In genomic region chr2:40230717-40231300, GRCh38 we compare ENCODE assay signal across 18 cellular contexts.
DNase-seq lines count a peak whose midpoint lies in the region; ATAC-seq and TF ChIP-seq lines count a peak whose summit lies in the region.
"Had no signal": no experiment of that assay in that cellular context is flagged by ENCODE, and none has a peak within 500 bp of the region (broad histone marks: within the 10 kb centered on the region; RNA-seq: fewer than 3 reads in every experiment).

No MANE protein-coding gene starts in this region.

- H3K36me3 ChIP-seq in PC-3 (ENCODE audit: low read depth, low read length), result no peaks in the 10 kb centered on the region
- no peaks in the 10 kb centered on the region for H3K36me3 ChIP-seq in HAP-1 (replicated peaks)
- H3K36me3 ChIP-seq: esophagus squamous epithelium, ovary had no signal

- H3K27ac Mint-ChIP-seq in natural killer cell, result no peak overlapping the region

- intact Hi-C loops in PC-3 (cut with micrococcal nuclease), result no loop called here
- intact Hi-C loops in natural killer cell (cut with micrococcal nuclease), result no loop called here

- H3K27ac ChIP-seq in PC-3 (ENCODE audit: low read length), result no peak overlapping the region
- H3K27ac ChIP-seq: body of pancreas, esophagus squamous epithelium, ovary had no signal

- H3K4me2 ChIP-seq in PC-3 (ENCODE audit: low read length), result no peak overlapping the region

- no peaks in the 10 kb centered on the region for H3F3A ChIP-seq in PC-3 (ENCODE audit: low read length, unreplicated experiment)

- H3K79me2 ChIP-seq in PC-3 (ENCODE audit: low read length), result no peaks in the 10 kb centered on the region

- H3K27me3 ChIP-seq in PC-3 (ENCODE audit: low read length) (no peaks in the 10 kb centered on the region), HAP-1 (ENCODE audit: low read depth) (no peaks in the 10 kb centered on the region)
- H3K27me3 ChIP-seq: body of pancreas, esophagus squamous epithelium, ovary had no signal

- H3K9me3 ChIP-seq in PC-3 (ENCODE audit: low read length) (no peaks in the 10 kb centered on the region), HAP-1 (no peaks in the 10 kb centered on the region)
- H3K9me3 ChIP-seq: body of pancreas, Caco-2, esophagus squamous epithelium, ovary had no signal

- H3K4me1 ChIP-seq in PC-3 (ENCODE audit: insufficient read depth, low read length) (peaks cover 8% of the 10 kb centered on the region), HAP-1 (peaks cover 5% of the 10 kb centered on the region)
- H3K4me1 ChIP-seq: body of pancreas, Caco-2, esophagus squamous epithelium had no signal

- CTCF ChIA-PET in PC-3 (lab: Charles Lee), result no interaction called here

- in situ Hi-C loops in HAP-1 (cut with MboI; ENCODE audit: low sequenced_read_pairs), result no loop called here

- H3K9ac ChIP-seq in PC-3 (ENCODE audit: low read length), result no peak overlapping the region

- peaks cover 0 to 3% of the 10 kb centered on the region in 2 donors for H3K9me3 Mint-ChIP-seq in natural killer cell

- H4K20me1 ChIP-seq in PC-3 (ENCODE audit: low read length), result no peaks in the 10 kb centered on the region

- no peaks in the 10 kb centered on the region for H3K36me3 Mint-ChIP-seq in natural killer cell

- H3K4me3 Mint-ChIP-seq in natural killer cell, result no peak overlapping the region

- ATAC-seq in PC-3, result no peak
- ATAC-seq in natural killer cell, result no peak
- ATAC-seq: body of pancreas had no signal

- peaks cover 6% of the 10 kb centered on the region; the same call in 1 of the 2 replicates for H3K9me2 ChIP-seq in PC-3 (replicated peaks; ENCODE audit: low read length)

- H3K27me3 Mint-ChIP-seq in natural killer cell (ENCODE audit: low read depth in 2 of 2), result no peaks in the 10 kb centered on the region

- TF ChIP-seq CTCF in AG09309 (IDR thresholded peaks at IDR 0.05; ENCODE audit: control insufficient read depth, insufficient read depth, low read depth, low read length, missing control alignments) (peak; percentile 24), PC-3 (conservative IDR thresholded peaks at IDR 0.05; ENCODE audit: low read depth, low read length) (peak; percentile 15; the same call in 1 of the 2 replicates), fibroblast of the aortic adventitia (IDR thresholded peaks at IDR 0.05; ENCODE audit: insufficient read depth, low read length) (peak; percentile 15), natural killer cell (IDR thresholded peaks at IDR 0.05) (no peak)

- no peak overlapping the region for H2AFZ ChIP-seq in PC-3 (ENCODE audit: low read length)

- DNase-seq in AG09309 (ENCODE audit: low read depth) (no peak), ELF-1 (ENCODE audit: low read depth, low spot score) (peak; percentile 4), PC-3 (no peak), fibroblast of the aortic adventitia (ENCODE audit: low read depth) (peak; percentile 46), HAP-1 (ENCODE audit: low spot score in 2 of 2) (no peak), NCI-H1092 treated with DMSO at 0.1 percent for 48 hours (lab: John Stamatoyannopoulos, UW) (no peak), natural killer cell (no peak), midbrain (lab: John Stamatoyannopoulos, UW) (no peak)
- DNase-seq: activated naive CD4-positive, alpha-beta T cell treated with anti-CD3 and anti-CD28 coated beads, Interleukin-2, amount 50 U/mL, for 16 hours; body of pancreas; Caco-2; esophagus squamous epithelium; HCEC 1CT; left cardiac atrium; NCI-H1105; ovary; stimulated activated CD4-positive, alpha-beta T cell treated with anti-CD3 and anti-CD28 coated beads, Interleukin-4, amount 100 ng/mL, for 24 hours; stimulated activated CD8-positive, alpha-beta memory T cell treated with anti-CD3 and anti-CD28 coated beads, Interleukin-4, amount 100 ng/mL, for 48 hours had no signal

- no peak overlapping the region for H3K4me3 ChIP-seq in AG09309 (ENCODE audit: control insufficient read depth, low read depth, low read length)
- no peak overlapping the region for H3K4me3 ChIP-seq in PC-3 (ENCODE audit: low read length)
- H3K4me3 ChIP-seq in fibroblast of the aortic adventitia (ENCODE audit: low read depth, low read length), result no peak overlapping the region
- no peak overlapping the region for H3K4me3 ChIP-seq in HAP-1
- H3K4me3 ChIP-seq: body of pancreas, esophagus squamous epithelium, ovary had no signal

- no peaks in the 10 kb centered on the region for H3K4me1 Mint-ChIP-seq in natural killer cell

- POLR2A ChIA-PET in PC-3 (lab: Charles Lee; ENCODE audit: unreplicated experiment), result no interaction called here

- BruUV-seq in PC-3 (replicated peaks; lab: Mats Ljungman, UMichigan), result no TSS peak

Comparison
In these comparisons a context has a peak if more than half of its experiments do, and no peak if none do; other contexts are left out.
1. DNase-seq: peak in ELF-1 (single experiment) and fibroblast of the aortic adventitia (single experiment); none in AG09309 (single experiment), PC-3 (single experiment), HAP-1 (0 of 2), NCI-H1092 treated with DMSO at 0.1 percent for 48 hours (single experiment), natural killer cell (single experiment) and midbrain (single experiment).